ENCODE assay signal across 1 cellular context in the genomic region with DNA sequence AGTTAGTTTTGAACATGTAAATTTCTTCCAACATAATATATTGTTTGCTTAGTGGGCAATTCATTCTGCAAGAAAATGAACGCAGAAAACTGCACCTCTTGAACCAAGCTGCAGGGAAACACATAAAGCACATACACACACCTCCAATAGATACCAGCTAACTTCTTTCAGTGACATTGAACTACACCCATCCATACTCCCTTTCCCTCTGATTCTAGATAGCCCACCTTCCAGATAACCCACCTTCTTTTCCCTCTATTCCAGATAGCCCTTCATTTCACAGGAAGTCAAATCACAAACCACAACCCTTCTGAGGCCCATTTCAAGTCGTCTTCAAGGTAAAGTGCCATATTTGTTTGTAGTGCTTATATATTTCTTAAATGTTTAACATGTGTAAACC.
A peak's percentile ranks its signal among the peaks of the same experiment; 100 is the strongest.
TF ChIP-seq lines count a peak whose summit lies in the region.

No MANE protein-coding gene starts in this region.

TF ChIP-seq in K562, 482 proteins besides CTCF, POLR2A, EP300 and RAD21:
- TF ChIP-seq, protein P1, sequence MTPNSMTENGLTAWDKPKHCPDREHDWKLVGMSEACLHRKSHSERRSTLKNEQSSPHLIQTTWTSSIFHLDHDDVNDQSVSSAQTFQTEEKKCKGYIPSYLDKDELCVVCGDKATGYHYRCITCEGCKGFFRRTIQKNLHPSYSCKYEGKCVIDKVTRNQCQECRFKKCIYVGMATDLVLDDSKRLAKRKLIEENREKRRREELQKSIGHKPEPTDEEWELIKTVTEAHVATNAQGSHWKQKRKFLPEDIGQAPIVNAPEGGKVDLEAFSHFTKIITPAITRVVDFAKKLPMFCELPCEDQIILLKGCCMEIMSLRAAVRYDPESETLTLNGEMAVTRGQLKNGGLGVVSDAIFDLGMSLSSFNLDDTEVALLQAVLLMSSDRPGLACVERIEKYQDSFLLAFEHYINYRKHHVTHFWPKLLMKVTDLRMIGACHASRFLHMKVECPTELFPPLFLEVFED (CRISPR knock-in tag; conservative IDR thresholded peaks at IDR 0.05): peak; percentile 90
- TF ChIP-seq ZNF584 (CRISPR knock-in tag; IDR thresholded peaks at IDR 0.05; ENCODE audit: low read depth): no peak
